In genomic region chr6:162580619-162581018, GRCh38 we compare ENCODE assay signal across 23 cellular contexts.
"Had no signal": no experiment of that assay in that cellular context is flagged by ENCODE, and none has a peak within 500 bp of the region (broad histone marks: within the 10 kb centered on the region; RNA-seq: fewer than 3 reads in every experiment).

No MANE protein-coding gene starts in this region.

- H3K36me3 ChIP-seq: heart left ventricle, left ventricle myocardium inferior, lower lobe of right lung, neutrophil, tibial artery, upper lobe of right lung, vagina had no signal

- H3K27ac ChIP-seq: dorsolateral prefrontal cortex, heart left ventricle, left ventricle myocardium inferior, lower lobe of right lung, neutrophil, tibial artery, upper lobe of right lung, vagina had no signal

- DNase-seq: cortex of kidney; dorsolateral prefrontal cortex; effector CD8-positive, alpha-beta T cell; heart left ventricle; hippocampal formation; immature natural killer cell; left ventricle myocardium inferior; lower lobe of right lung; midbrain; naive B cell; nephron progenitor cell; posterior cingulate gyrus; stimulated activated CD4-positive, alpha-beta T cell treated with anti-CD3 and anti-CD28 coated beads, Interleukin-2, amount 100 ng/mL, for 48 hours; stimulated activated naive CD4-positive, alpha-beta T cell treated with Interleukin-2 at 50 U/mL for 16 hours; tibial artery; upper lobe of right lung had no signal

- H3K9me3 ChIP-seq: heart left ventricle, left ventricle myocardium inferior, lower lobe of right lung, neutrophil, tibial artery, upper lobe of right lung, vagina had no signal

- H3K27me3 ChIP-seq: dorsolateral prefrontal cortex, heart left ventricle, neutrophil, tibial artery, upper lobe of right lung, vagina had no signal

- ATAC-seq: esophagus mucosa, heart left ventricle, lower lobe of right lung, upper lobe of right lung had no signal

- H3K4me3 ChIP-seq: dorsolateral prefrontal cortex, heart left ventricle, left ventricle myocardium inferior, lower lobe of right lung, smooth muscle cell, tibial artery, upper lobe of right lung, vagina had no signal

- H3K4me2 ChIP-seq: smooth muscle cell had no signal

- H3K4me1 ChIP-seq: lower lobe of right lung, upper lobe of right lung, vagina had no signal

- FAIRE-seq: endometrium, frontal cortex, keratinocyte had no signal
